1 cellular context compared by ENCODE assay signal in the genomic region with DNA sequence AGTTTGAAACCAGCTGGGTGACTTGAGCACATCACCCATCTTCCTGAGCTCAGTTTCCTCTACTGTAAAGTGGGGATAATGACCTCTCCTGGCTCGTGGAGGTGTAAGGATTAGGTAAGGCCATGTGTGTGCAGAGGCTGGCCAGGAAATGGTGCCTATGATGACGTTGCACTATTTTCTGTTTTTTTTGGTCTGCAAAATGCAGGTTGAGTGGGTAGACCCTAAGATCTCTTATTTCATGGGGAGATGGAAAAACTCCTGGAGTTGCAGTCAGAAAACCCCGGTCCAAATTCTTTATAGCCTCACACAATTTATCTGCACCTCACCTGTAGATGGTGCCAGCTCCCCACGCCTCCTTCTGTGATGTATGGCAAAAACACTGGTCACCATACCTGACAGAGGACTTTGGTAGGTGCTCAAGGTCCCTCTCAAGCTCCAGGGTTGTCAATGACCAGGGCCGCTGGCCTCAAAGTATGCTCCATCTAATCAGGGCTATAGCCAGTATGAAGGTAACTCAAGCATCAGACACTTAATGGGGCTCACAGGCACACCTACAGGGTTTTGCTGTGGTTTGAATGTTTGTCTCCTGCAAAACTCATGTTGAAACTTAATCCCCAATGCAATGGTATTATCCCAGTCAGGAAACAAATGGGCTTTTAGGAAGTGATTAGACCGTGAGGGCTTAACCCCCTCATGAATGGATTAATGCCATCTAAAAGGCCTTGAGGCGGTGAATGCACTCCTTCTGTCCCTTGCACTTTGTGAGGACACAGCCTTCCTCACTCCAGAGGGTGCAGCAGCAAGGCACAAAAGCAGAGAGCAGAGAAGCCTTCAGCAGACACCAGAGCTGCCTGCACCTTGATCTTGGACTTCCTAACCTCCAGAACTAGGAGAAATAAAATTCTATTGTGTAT.
TF ChIP-seq lines count a peak whose summit lies in the region.

No MANE protein-coding gene starts in this region.

TF ChIP-seq in HepG2, 621 proteins besides CTCF, POLR2A, EP300 and RAD21 (continued from another document):
- TF ChIP-seq, protein P1, sequence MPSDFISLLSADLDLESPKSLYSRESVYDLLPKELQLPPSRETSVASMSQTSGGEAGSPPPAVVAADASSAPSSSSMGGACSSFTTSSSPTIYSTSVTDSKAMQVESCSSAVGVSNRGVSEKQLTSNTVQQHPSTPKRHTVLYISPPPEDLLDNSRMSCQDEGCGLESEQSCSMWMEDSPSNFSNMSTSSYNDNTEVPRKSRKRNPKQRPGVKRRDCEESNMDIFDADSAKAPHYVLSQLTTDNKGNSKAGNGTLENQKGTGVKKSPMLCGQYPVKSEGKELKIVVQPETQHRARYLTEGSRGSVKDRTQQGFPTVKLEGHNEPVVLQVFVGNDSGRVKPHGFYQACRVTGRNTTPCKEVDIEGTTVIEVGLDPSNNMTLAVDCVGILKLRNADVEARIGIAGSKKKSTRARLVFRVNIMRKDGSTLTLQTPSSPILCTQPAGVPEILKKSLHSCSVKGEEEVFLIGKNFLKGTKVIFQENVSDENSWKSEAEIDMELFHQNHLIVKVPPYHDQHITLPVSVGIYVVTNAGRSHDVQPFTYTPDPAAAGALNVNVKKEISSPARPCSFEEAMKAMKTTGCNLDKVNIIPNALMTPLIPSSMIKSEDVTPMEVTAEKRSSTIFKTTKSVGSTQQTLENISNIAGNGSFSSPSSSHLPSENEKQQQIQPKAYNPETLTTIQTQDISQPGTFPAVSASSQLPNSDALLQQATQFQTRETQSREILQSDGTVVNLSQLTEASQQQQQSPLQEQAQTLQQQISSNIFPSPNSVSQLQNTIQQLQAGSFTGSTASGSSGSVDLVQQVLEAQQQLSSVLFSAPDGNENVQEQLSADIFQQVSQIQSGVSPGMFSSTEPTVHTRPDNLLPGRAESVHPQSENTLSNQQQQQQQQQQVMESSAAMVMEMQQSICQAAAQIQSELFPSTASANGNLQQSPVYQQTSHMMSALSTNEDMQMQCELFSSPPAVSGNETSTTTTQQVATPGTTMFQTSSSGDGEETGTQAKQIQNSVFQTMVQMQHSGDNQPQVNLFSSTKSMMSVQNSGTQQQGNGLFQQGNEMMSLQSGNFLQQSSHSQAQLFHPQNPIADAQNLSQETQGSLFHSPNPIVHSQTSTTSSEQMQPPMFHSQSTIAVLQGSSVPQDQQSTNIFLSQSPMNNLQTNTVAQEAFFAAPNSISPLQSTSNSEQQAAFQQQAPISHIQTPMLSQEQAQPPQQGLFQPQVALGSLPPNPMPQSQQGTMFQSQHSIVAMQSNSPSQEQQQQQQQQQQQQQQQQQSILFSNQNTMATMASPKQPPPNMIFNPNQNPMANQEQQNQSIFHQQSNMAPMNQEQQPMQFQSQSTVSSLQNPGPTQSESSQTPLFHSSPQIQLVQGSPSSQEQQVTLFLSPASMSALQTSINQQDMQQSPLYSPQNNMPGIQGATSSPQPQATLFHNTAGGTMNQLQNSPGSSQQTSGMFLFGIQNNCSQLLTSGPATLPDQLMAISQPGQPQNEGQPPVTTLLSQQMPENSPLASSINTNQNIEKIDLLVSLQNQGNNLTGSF (CRISPR knock-in tag; IDR thresholded peaks at IDR 0.05), result no peak
